In the genomic region with DNA sequence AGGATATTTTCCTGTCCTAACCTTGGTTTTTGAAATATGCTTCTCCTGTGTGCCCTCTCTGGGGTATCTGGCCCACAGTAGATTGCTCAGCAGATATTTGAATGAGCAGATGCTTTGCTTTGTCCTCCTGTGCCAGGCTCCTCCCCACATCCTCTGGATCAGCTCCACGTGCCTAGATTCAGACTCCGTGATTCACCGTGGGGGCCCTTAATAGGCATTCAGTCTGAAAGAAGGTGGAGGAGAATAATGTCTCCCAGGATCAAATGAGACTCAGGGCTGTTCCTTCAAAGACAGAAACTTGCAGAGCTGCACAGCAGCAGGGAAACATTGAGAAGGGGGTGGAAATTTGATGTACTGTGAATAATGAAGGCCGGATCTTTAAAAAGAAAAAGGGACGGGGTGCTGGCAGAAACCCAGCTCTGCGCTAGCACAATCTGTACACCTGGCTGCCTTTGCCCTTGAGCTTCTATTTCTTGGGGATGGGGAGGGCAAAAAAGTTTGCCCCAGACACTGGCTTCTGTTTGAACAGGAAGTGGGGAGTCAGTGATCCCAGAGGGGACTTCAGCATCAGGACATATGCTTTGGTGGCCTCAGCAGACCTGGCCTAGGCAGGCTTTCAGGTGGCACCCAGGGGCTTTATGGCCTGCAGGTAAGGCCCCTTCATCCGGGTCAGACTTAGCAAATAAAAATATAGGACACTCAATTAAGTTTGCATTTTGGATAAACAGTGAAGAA, we compare ENCODE assay signal across 8 cellular contexts. TPM values are rescaled to one million over a fixed set of nuclear protein-coding genes. Genes with fewer than 3 reads are reported as not detected.
DNase-seq lines count a peak whose midpoint lies in the region; ATAC-seq and TF ChIP-seq lines count a peak whose summit lies in the region.

No MANE protein-coding gene starts in this region.

- no peak overlapping the region for H3K4me3 ChIP-seq in AG10803 (ENCODE audit: low read length)
- H3K4me3 ChIP-seq in cardiac fibroblast (replicated peaks in 1 of 2; ENCODE audit: low read depth in 2 of 2, low read length in 2 of 2), result no peak overlapping the region

- TF ChIP-seq CTCF in AG10803 (conservative IDR thresholded peaks at IDR 0.05; ENCODE audit: low read length) (no peak), cardiac fibroblast (IDR thresholded peaks at IDR 0.05; ENCODE audit: low read depth, low read length) (no peak)

- DNase-seq in AG10803 (ENCODE audit: low read depth) (peak; percentile 73), LHCN-M2 (ENCODE audit: low read depth) (peak; percentile 81), cardiac fibroblast (ENCODE audit: low read depth in 2 of 2) (peak; percentile 62 to 82), myocyte (ENCODE audit: low read depth) (peak; percentile 72), NCI-H1436 (lab: John Stamatoyannopoulos, UW) (no peak), left ventricle myocardium superior (no peak), NCI-H510A treated with DMSO at 0.1 percent for 48 hours (lab: John Stamatoyannopoulos, UW) (no peak), LoVo (ENCODE audit: low spot score) (no peak)

- intact Hi-C loops in left ventricle myocardium superior (cut with micrococcal nuclease), result no loop called here

- ATAC-seq in left ventricle myocardium superior, result no peak

RNA-seq across cellular contexts. Expression of a gene that starts 15.9 kb away (rescaled TPM):
- total RNA-seq in LHCN-M2 (2014; rRNA removed), result 0.11 TPM in 1 of 2 replicates, not detected in the other
- 0.05 TPM for polyA plus RNA-seq in LHCN-M2 (2012)
- total RNA-seq in myocyte, result 0.16 TPM in 1 of 2 replicates, not detected in the other
- polyA plus RNA-seq in myocyte (2012), result 0.06 TPM
- total RNA-seq in left ventricle myocardium superior, result not detected

Comparison
In these comparisons a context has a peak if more than half of its experiments do, and no peak if none do; other contexts are left out.
1. DNase-seq: peak in AG10803 (single experiment), LHCN-M2 (single experiment), cardiac fibroblast (2 of 2) and myocyte (single experiment); none in NCI-H1436 (single experiment), left ventricle myocardium superior (single experiment), NCI-H510A treated with DMSO at 0.1 percent for 48 hours (single experiment) and LoVo (single experiment).